ENCODE assay signal across 26 cellular contexts in the genomic region with DNA sequence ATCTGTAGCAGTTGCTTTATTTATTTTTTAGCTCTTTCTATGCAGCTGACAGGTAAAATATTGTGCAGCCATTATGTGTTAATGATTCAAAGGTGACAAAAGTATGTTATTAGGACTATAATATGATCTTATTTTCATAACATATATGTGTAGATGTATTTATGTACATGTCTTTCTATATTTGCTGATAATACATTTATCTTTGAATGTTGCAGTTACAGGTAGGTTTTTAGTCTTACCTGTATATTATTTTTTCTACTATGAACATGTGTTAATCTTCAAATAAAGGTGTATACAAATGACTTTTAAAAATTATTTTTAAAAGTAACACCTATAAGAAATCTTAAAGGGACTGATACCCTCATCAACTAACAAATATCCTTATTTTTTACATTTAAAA.
"Had no signal": no experiment of that assay in that cellular context is flagged by ENCODE, and none has a peak within 500 bp of the region (broad histone marks: within the 10 kb centered on the region; RNA-seq: fewer than 3 reads in every experiment).

No MANE protein-coding gene starts in this region.

- H3K36me3 ChIP-seq: right lobe of liver, thyroid gland had no signal

- H3K4me3 ChIP-seq: psoas muscle, right lobe of liver, sigmoid colon, stomach, thoracic aorta, thyroid gland, tibial nerve, upper lobe of left lung, vagina had no signal

- FAIRE-seq: urothelium cell line had no signal

- H3K27ac ChIP-seq: parathyroid adenoma, psoas muscle, right lobe of liver, sigmoid colon, stomach, thoracic aorta, thyroid gland, tibial nerve, upper lobe of left lung, vagina had no signal

- ATAC-seq: natural killer cell treated with Interleukin-12 subunit alpha and Interleukin-12 subunit beta and Interleukin-15 and Interleukin-18, amount 100 ng/mL, for 72 hours; psoas muscle; right cardiac atrium; right lobe of liver; stimulated activated effector memory CD8-positive, alpha-beta T cell treated with anti-CD3 and anti-CD28 coated beads, Interleukin-12 subunit alpha, Interleukin-12 subunit beta, amount 100 ng/mL, for 72 hours; stimulated activated naive B cell treated with anti-CD40 and anti-IgM and Interleukin-4, amounts not matched to agents 10 μg/mL and 1 μg/mL and 100 μg/mL, for 72 hours had no signal

- DNase-seq: nephron progenitor cell; nucleus accumbens; posterior cingulate gyrus; psoas muscle; right cardiac atrium; right lobe of liver; sigmoid colon; small intestine; stimulated activated CD4-positive, alpha-beta T cell treated with anti-CD3 and anti-CD28 coated beads, Interleukin-15, amount 100 ng/mL, for 24 hours; stimulated activated CD4-positive, alpha-beta T cell treated with anti-CD3 and anti-CD28 coated beads, Interleukin-2, amount 100 ng/mL, for 24 hours; stimulated activated CD4-positive, alpha-beta T cell treated with anti-CD3 and anti-CD28 coated beads, Interleukin-2, amount 100 ng/mL, for 48 hours; stimulated activated CD4-positive, alpha-beta T cell treated with anti-CD3 and anti-CD28 coated beads, Interleukin-4, amount 100 ng/mL, for 24 hours; stimulated activated naive B cell treated with anti-CD40 and anti-IgM and Interleukin-4, amounts not matched to agents 10 μg/mL and 1 μg/mL and 100 μg/mL, for 72 hours; stimulated activated naive CD4-positive, alpha-beta T cell treated with Interleukin-2 at 50 U/mL for 16 hours; stomach; thyroid gland; trophoblast cell; upper lobe of left lung had no signal

- H3K9ac ChIP-seq: parathyroid adenoma had no signal

- H3K4me1 ChIP-seq: parathyroid adenoma, psoas muscle, right lobe of liver, sigmoid colon, thyroid gland, upper lobe of left lung, vagina had no signal

- H3K9me3 ChIP-seq: neutrophil, psoas muscle, right lobe of liver, sigmoid colon, stomach, thoracic aorta, thyroid gland, tibial nerve, upper lobe of left lung, vagina had no signal
